28 cellular contexts compared by ENCODE assay signal in the genomic region with DNA sequence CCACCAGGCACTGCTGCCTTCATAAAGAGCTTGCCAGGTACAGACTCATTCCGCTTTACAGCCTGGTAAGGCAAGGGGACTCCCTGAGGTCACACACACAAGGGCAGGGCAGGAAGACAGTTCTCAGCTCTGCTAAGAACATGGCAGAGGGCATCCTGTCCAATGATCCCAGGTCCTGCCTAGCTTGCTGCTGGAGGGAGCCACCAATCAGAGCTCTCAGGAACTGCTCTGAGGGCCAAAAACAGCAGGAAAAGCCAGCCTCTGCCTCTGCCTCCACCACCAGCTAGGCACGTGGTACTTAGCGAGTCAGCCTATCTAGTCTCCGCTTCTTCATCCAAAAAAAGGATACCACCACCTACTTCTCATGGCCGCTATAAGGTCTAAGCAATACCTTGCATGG.
"Had no signal": no experiment of that assay in that cellular context is flagged by ENCODE, and none has a peak within 500 bp of the region (broad histone marks: within the 10 kb centered on the region; RNA-seq: fewer than 3 reads in every experiment).

No MANE protein-coding gene starts in this region.

- DNase-seq: activated CD4-positive, alpha-beta memory T cell treated with anti-CD3 and anti-CD28 coated beads, Interleukin-2, amount 10 ng/mL, durations not matched to agents 7 days and 5 days; activated CD4-positive, alpha-beta T cell treated with anti-CD3 and anti-CD28 coated beads for 48 hours; activated effector memory CD4-positive, alpha-beta T cell treated with anti-CD3 and anti-CD28 coated beads, Interleukin-2, amount 50 U/mL, for 16 hours; activated naive CD4-positive, alpha-beta T cell treated with anti-CD3 and anti-CD28 coated beads for 36 hours; activated naive CD8-positive, alpha-beta T cell treated with anti-CD3 and anti-CD28 coated beads for 36 hours; activated T-cell treated with anti-CD3 and anti-CD28 coated beads, Interleukin-2, amount 50 U/mL, for 72 hours; cortex of kidney; islet precursor cell; left colon; naive B cell; nephron progenitor cell; stimulated activated CD4-positive, alpha-beta T cell treated with anti-CD3 and anti-CD28 coated beads, Interleukin-2, amount 100 ng/mL, for 48 hours; stimulated activated naive CD8-positive, alpha-beta T cell treated with anti-CD3 and anti-CD28 coated beads, Interleukin-15, amount 100 ng/mL, for 72 hours; substantia nigra; upper lobe of left lung; WERI-Rb-1 had no signal

- H3K4me1 ChIP-seq: ascending aorta, gastroesophageal sphincter, pancreas, upper lobe of left lung, vagina had no signal

- ATAC-seq: activated CD4-positive, CD25-positive, alpha-beta regulatory T cell treated with anti-CD3 and anti-CD28 coated beads, Interleukin-2, amount 50 U/mL, for 24 hours; activated T-cell treated with anti-CD3 and anti-CD28 coated beads, Interleukin-2, amount 50 U/mL, for 72 hours; gastroesophageal sphincter; left colon; pancreas; right cardiac atrium; stimulated activated memory B cell treated with anti-CD40 and anti-IgM and Interleukin-4, amounts not matched to agents 10 μg/mL and 1 μg/mL and 100 μg/mL, for 72 hours; stimulated activated naive CD8-positive, alpha-beta T cell treated with anti-CD3 and anti-CD28 coated beads, Interleukin-15, amount 100 ng/mL, for 72 hours had no signal

- FAIRE-seq: pancreas, TTC549 had no signal

- H3K27ac ChIP-seq: adrenal gland, ascending aorta, cardiac muscle cell, gastroesophageal sphincter, hepatocyte, pancreas, SK-N-MC, upper lobe of left lung, vagina, WERI-Rb-1 had no signal

- H3K4me3 ChIP-seq: adrenal gland, ascending aorta, cardiac muscle cell, gastroesophageal sphincter, hepatocyte, pancreas, SK-N-MC, upper lobe of left lung, vagina had no signal

- H3K27me3 ChIP-seq: adrenal gland, ascending aorta, cardiac muscle cell, gastroesophageal sphincter, hepatocyte, pancreas, upper lobe of left lung, vagina had no signal

- H3K9me3 ChIP-seq: adrenal gland, ascending aorta, gastroesophageal sphincter, pancreas, upper lobe of left lung, vagina had no signal
